In the genomic region with DNA sequence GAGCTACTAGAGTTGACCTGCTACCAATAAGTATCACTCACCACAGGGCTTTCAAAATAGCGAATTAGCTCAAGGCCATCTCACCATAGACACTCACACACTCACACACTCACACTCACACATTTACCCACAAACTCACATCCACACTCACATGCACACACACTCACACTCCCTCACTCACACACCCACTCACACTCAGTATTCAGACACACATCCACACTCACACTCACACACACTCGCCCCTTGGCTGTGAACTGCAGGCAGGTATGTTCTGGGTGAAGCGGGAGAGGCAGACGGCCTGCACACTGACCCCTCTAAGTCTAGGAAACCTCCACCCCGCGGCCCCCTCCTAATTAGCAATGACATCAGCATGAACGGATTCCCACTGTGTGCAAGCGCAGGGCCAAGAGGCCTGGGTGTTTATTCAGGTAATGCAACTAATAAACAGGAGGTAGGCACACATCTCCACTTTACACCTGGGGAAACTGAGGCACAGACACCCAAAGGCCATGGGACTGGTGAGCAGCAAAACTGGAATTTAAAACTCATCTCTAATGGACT, we compare ENCODE assay signal across 21 cellular contexts.
"Had no signal": no experiment of that assay in that cellular context is flagged by ENCODE, and none has a peak within 500 bp of the region (broad histone marks: within the 10 kb centered on the region; RNA-seq: fewer than 3 reads in every experiment).

No MANE protein-coding gene starts in this region.

- H3K27ac ChIP-seq: esophagus muscularis mucosa, left ventricle myocardium inferior, SK-N-MC, thyroid gland, upper lobe of right lung had no signal

- H3K4me1 Mint-ChIP-seq: T-helper 17 cell had no signal

- H3K9me3 Mint-ChIP-seq: activated naive CD8-positive, alpha-beta T cell treated with anti-CD3 and anti-CD28 coated beads, Interleukin-2, amount 50 U/mL, for 24 hours; activated T-helper 2 cell treated with anti-CD3 and anti-CD28 coated beads, Interferon-gamma antibody, Interleukin-2, Interleukin-4, amounts not matched to agents 10 μg/mL and 5 μg/mL and 100 μg/mL, durations not matched to agents 14 hours and 24 hours and 36 hours; effector memory CD8-positive, alpha-beta T cell had no signal

- H3K27me3 ChIP-seq: thyroid gland had no signal

- H3K36me3 ChIP-seq: esophagus muscularis mucosa, left ventricle myocardium inferior, thyroid gland, upper lobe of right lung had no signal

- H3K4me3 Mint-ChIP-seq: activated naive CD8-positive, alpha-beta T cell treated with anti-CD3 and anti-CD28 coated beads, Interleukin-2, amount 50 U/mL, for 24 hours; effector memory CD8-positive, alpha-beta T cell; neural crest cell; T-helper 17 cell had no signal

- ATAC-seq: naive thymus-derived CD4-positive, alpha-beta T cell; sciatic nerve; T-helper 17 cell had no signal

- H3K4me1 ChIP-seq: esophagus muscularis mucosa, left ventricle myocardium inferior, thyroid gland, upper lobe of right lung had no signal

- H3K4me3 ChIP-seq: esophagus muscularis mucosa, left ventricle myocardium inferior, SK-N-MC, thyroid gland, upper lobe of right lung had no signal

- H3K9me3 ChIP-seq: esophagus muscularis mucosa, left ventricle myocardium inferior, thyroid gland, upper lobe of right lung had no signal

- DNase-seq: activated CD4-positive, alpha-beta T cell treated with anti-CD3 and anti-CD28 coated beads, Interleukin-2, amount 50 U/mL, for 1 hour; activated CD8-positive, alpha-beta memory T cell treated with anti-CD3 and anti-CD28 coated beads, Interleukin-2, amount 50 U/mL, for 48 hours; caudate nucleus; effector memory CD8-positive, alpha-beta T cell; glutamatergic neuron; hippocampal formation; kidney glomerular epithelial cell; left ventricle myocardium inferior; naive thymus-derived CD4-positive, alpha-beta T cell; stimulated activated CD4-positive, alpha-beta T cell treated with anti-CD3 and anti-CD28 coated beads, Interleukin-4, amount 100 ng/mL, for 1 hour; stimulated activated naive CD4-positive, alpha-beta T cell; SW 1271; T-helper 17 cell; thyroid gland; upper lobe of right lung had no signal

- H3K27ac Mint-ChIP-seq: effector memory CD8-positive, alpha-beta T cell; T-helper 17 cell had no signal
